Comparison of ENCODE assay signal across 1 cellular context in genomic region chr19:10998045-10998533, GRCh38.
TF ChIP-seq lines count a peak whose summit lies in the region.

No MANE protein-coding gene starts in this region.

TF ChIP-seq in HepG2, 621 proteins besides CTCF, POLR2A, EP300 and RAD21 (continues in another document):
- no peak for TF ChIP-seq CSRNP2 (CRISPR knock-in tag; conservative IDR thresholded peaks at IDR 0.05; ENCODE audit: low read depth)
- TF ChIP-seq ZHX1 (CRISPR knock-in tag; IDR thresholded peaks at IDR 0.05; ENCODE audit: low read depth) = no peak
- TF ChIP-seq MTF1 (CRISPR knock-in tag; IDR thresholded peaks at IDR 0.05) = no peak
- TF ChIP-seq UBTF (CRISPR knock-in tag; IDR thresholded peaks at IDR 0.05) = no peak
- TF ChIP-seq ZNF549 (CRISPR knock-in tag; IDR thresholded peaks at IDR 0.05) = no peak
- TF ChIP-seq MED1 (CRISPR knock-in tag; IDR thresholded peaks at IDR 0.05) = no peak
- no peak for TF ChIP-seq GATAD2A (CRISPR knock-in tag; IDR thresholded peaks at IDR 0.05)
- TF ChIP-seq HNF4A (CRISPR knock-in tag; IDR thresholded peaks at IDR 0.05) = peak; percentile 79
- no peak for TF ChIP-seq ZMAT3 (CRISPR knock-in tag; conservative IDR thresholded peaks at IDR 0.05)
- no peak for TF ChIP-seq ZSCAN29 (CRISPR knock-in tag; conservative IDR thresholded peaks at IDR 0.05)
- TF ChIP-seq ZNF646 (CRISPR knock-in tag; IDR thresholded peaks at IDR 0.05) = no peak
- TF ChIP-seq HMGXB3 (CRISPR knock-in tag; IDR thresholded peaks at IDR 0.05; ENCODE audit: borderline replicate concordance) = no peak
- TF ChIP-seq SMAD9 (CRISPR knock-in tag; IDR thresholded peaks at IDR 0.05) = no peak
- TF ChIP-seq ZBTB42 (CRISPR knock-in tag; IDR thresholded peaks at IDR 0.05) = no peak
- TF ChIP-seq KDM2A (CRISPR knock-in tag; IDR thresholded peaks at IDR 0.05; ENCODE audit: borderline replicate concordance, low read depth) = no peak
- no peak for TF ChIP-seq MTA1 (CRISPR knock-in tag; IDR thresholded peaks at IDR 0.05; ENCODE audit: borderline replicate concordance)
- no peak for TF ChIP-seq TERF1 (CRISPR knock-in tag; IDR thresholded peaks at IDR 0.05)
- no peak for TF ChIP-seq KMT2A (CRISPR knock-in tag; IDR thresholded peaks at IDR 0.05)
- TF ChIP-seq HNRNPL (IDR thresholded peaks at IDR 0.05; ENCODE audit: low read depth, low read length) = no peak
- no peak for TF ChIP-seq ZBTB14 (CRISPR knock-in tag; IDR thresholded peaks at IDR 0.05)
- TF ChIP-seq TAF1 (CRISPR knock-in tag; IDR thresholded peaks at IDR 0.05) = no peak
- peak; percentile 56; the same call in 1 of the 2 replicates for TF ChIP-seq ZBTB33 (CRISPR knock-in tag; IDR thresholded peaks at IDR 0.05)
- TF ChIP-seq ZMYM3 (CRISPR knock-in tag; IDR thresholded peaks at IDR 0.05) = peak; percentile 29; the same call in 1 of the 2 replicates
- TF ChIP-seq ZNF382 (CRISPR knock-in tag; IDR thresholded peaks at IDR 0.05; ENCODE audit: borderline replicate concordance) = no peak
- 0 out of 2 replicates have a peak, but pooled peaks have one; percentile 12 for TF ChIP-seq RXRB (CRISPR knock-in tag; IDR thresholded peaks at IDR 0.05; ENCODE audit: borderline replicate concordance)
- TF ChIP-seq HOXA3 (CRISPR knock-in tag; IDR thresholded peaks at IDR 0.05) = peak; percentile 46; the same call in 1 of the 2 replicates
- no peak for TF ChIP-seq ZXDC (CRISPR knock-in tag; IDR thresholded peaks at IDR 0.05)
- TF ChIP-seq ZMYM2 (CRISPR knock-in tag; IDR thresholded peaks at IDR 0.05) = peak; percentile 58
- no peak for TF ChIP-seq TEAD3 (CRISPR knock-in tag; optimal IDR thresholded peaks at IDR 0.05; ENCODE audit: borderline replicate concordance)
- TF ChIP-seq NFKBIZ (CRISPR knock-in tag; IDR thresholded peaks at IDR 0.05) = no peak
- no peak for TF ChIP-seq ARNTL (CRISPR knock-in tag; IDR thresholded peaks at IDR 0.05)
